In genomic region chr2:160365691-160366367, GRCh38 we compare ENCODE assay signal across 13 cellular contexts.
DNase-seq lines count a peak whose midpoint lies in the region; ATAC-seq and TF ChIP-seq lines count a peak whose summit lies in the region.
"Had no signal": no experiment of that assay in that cellular context is flagged by ENCODE, and none has a peak within 500 bp of the region (broad histone marks: within the 10 kb centered on the region; RNA-seq: fewer than 3 reads in every experiment).

No MANE protein-coding gene starts in this region.

- no peaks in the 10 kb centered on the region for H3K36me3 ChIP-seq in esophagus muscularis mucosa

- no peak for TF ChIP-seq EP300 in esophagus muscularis mucosa (IDR thresholded peaks at IDR 0.05)

- TF ChIP-seq CTCF in esophagus muscularis mucosa (IDR thresholded peaks at IDR 0.05) (no peak), mesothelial cell of epicardium (IDR thresholded peaks at IDR 0.05; ENCODE audit: unreplicated experiment) (no peak), progenitor cell of endocrine pancreas (IDR thresholded peaks at IDR 0.05; ENCODE audit: unreplicated experiment) (no peak)

- H3K9me3 ChIP-seq in esophagus muscularis mucosa, result no peaks in the 10 kb centered on the region
- H3K9me3 ChIP-seq: adrenal gland had no signal

- WGBS in esophagus muscularis mucosa, result 48% methylated on average over 5 of the region's 5 CpGs

- peak overlapping the region; percentile 7 for H3K27ac Mint-ChIP-seq in mesothelial cell of epicardium
- peak overlapping the region; percentile 9 for H3K27ac Mint-ChIP-seq in stimulated activated effector memory CD8-positive, alpha-beta T cell treated with anti-CD3 and anti-CD28 coated beads, Interleukin-12 subunit alpha, Interleukin-12 subunit beta, amount 100 ng/mL, for 72 hours
- no peak overlapping the region for H3K27ac Mint-ChIP-seq in progenitor cell of endocrine pancreas
- H3K27ac Mint-ChIP-seq: naive B cell had no signal

- peaks cover 76 to 100% (median 89%) of the 10 kb centered on the region in 4 donors for H3K4me1 ChIP-seq in esophagus muscularis mucosa

- H3K36me3 Mint-ChIP-seq in mesothelial cell of epicardium (peaks cover 3% of the 10 kb centered on the region), progenitor cell of endocrine pancreas (ENCODE audit: insufficient read depth) (no peaks in the 10 kb centered on the region)
- peaks cover 41% of the 10 kb centered on the region for H3K36me3 Mint-ChIP-seq in stimulated activated effector memory CD8-positive, alpha-beta T cell treated with anti-CD3 and anti-CD28 coated beads, Interleukin-12 subunit alpha, Interleukin-12 subunit beta, amount 100 ng/mL, for 72 hours

- H3K9me3 Mint-ChIP-seq in mesothelial cell of epicardium (no peaks in the 10 kb centered on the region), progenitor cell of endocrine pancreas (ENCODE audit: low read depth) (no peaks in the 10 kb centered on the region)
- no peaks in the 10 kb centered on the region for H3K9me3 Mint-ChIP-seq in stimulated activated effector memory CD8-positive, alpha-beta T cell treated with anti-CD3 and anti-CD28 coated beads, Interleukin-12 subunit alpha, Interleukin-12 subunit beta, amount 100 ng/mL, for 72 hours
- H3K9me3 Mint-ChIP-seq: naive B cell had no signal

- intact Hi-C loops in esophagus muscularis mucosa (cut with DNase I), result no loop called here

- peak; percentile 89 for DNase-seq in LHCN-M2 (ENCODE audit: low read depth)
- DNase-seq in esophagus muscularis mucosa (ENCODE audit: extremely low spot score), result no peak
- DNase-seq in mesothelial cell of epicardium (ENCODE audit: low spot score in 2 of 2, unreplicated experiment in 2 of 2), result no peak
- no peak for DNase-seq in stimulated activated effector memory CD8-positive, alpha-beta T cell treated with anti-CD3 and anti-CD28 coated beads, Interleukin-12 subunit alpha, Interleukin-12 subunit beta, amount 100 ng/mL, for 72 hours (ENCODE audit: low spot score in 2 of 2)
- no peak for DNase-seq in progenitor cell of endocrine pancreas (ENCODE audit: low spot score, unreplicated experiment)
- no peak for DNase-seq in GM19240 (ENCODE audit: insufficient read length, low spot score)
- DNase-seq: activated CD8-positive, alpha-beta memory T cell treated with anti-CD3 and anti-CD28 coated beads, Interleukin-2, amount 50 U/mL, for 48 hours; adrenal gland; GOT3; naive B cell; NCI-H226 had no signal

- H3K4me1 Mint-ChIP-seq in mesothelial cell of epicardium (peaks cover 45% of the 10 kb centered on the region), progenitor cell of endocrine pancreas (ENCODE audit: low read depth) (peaks cover 39% of the 10 kb centered on the region)
- peaks cover 61% of the 10 kb centered on the region for H3K4me1 Mint-ChIP-seq in stimulated activated effector memory CD8-positive, alpha-beta T cell treated with anti-CD3 and anti-CD28 coated beads, Interleukin-12 subunit alpha, Interleukin-12 subunit beta, amount 100 ng/mL, for 72 hours

- H3K27me3 Mint-ChIP-seq in mesothelial cell of epicardium (ENCODE audit: low read depth) (no peaks in the 10 kb centered on the region), progenitor cell of endocrine pancreas (peaks cover 4% of the 10 kb centered on the region)
- H3K27me3 Mint-ChIP-seq: naive B cell had no signal

- H3K4me3 Mint-ChIP-seq in mesothelial cell of epicardium (no peak overlapping the region), progenitor cell of endocrine pancreas (ENCODE audit: low read depth) (no peak overlapping the region)
- no peak overlapping the region for H3K4me3 Mint-ChIP-seq in stimulated activated effector memory CD8-positive, alpha-beta T cell treated with anti-CD3 and anti-CD28 coated beads, Interleukin-12 subunit alpha, Interleukin-12 subunit beta, amount 100 ng/mL, for 72 hours

- H3K27me3 ChIP-seq in esophagus muscularis mucosa, result no peaks in the 10 kb centered on the region
- H3K27me3 ChIP-seq: adrenal gland had no signal

- no peak for TF ChIP-seq POLR2A in esophagus muscularis mucosa (IDR thresholded peaks at IDR 0.05; ENCODE audit: low read depth)

- ATAC-seq in stimulated activated effector memory CD8-positive, alpha-beta T cell treated with anti-CD3 and anti-CD28 coated beads, Interleukin-12 subunit alpha, Interleukin-12 subunit beta, amount 100 ng/mL, for 72 hours, result no peak
- ATAC-seq in HG02798 (IDR thresholded peaks at IDR 0.05; ENCODE audit: poor library complexity, unreplicated experiment) (no peak), GM18858 (IDR thresholded peaks at IDR 0.05; ENCODE audit: unreplicated experiment) (no peak)

- no peak overlapping the region for H3K4me3 ChIP-seq in esophagus muscularis mucosa
- H3K4me3 ChIP-seq: adrenal gland had no signal

- H3K27ac ChIP-seq in esophagus muscularis mucosa (replicated peaks in 1 of 4), result peak overlapping the region; percentile 13 to 44 (median 15)
